1 cellular context compared by ENCODE assay signal in the genomic region with DNA sequence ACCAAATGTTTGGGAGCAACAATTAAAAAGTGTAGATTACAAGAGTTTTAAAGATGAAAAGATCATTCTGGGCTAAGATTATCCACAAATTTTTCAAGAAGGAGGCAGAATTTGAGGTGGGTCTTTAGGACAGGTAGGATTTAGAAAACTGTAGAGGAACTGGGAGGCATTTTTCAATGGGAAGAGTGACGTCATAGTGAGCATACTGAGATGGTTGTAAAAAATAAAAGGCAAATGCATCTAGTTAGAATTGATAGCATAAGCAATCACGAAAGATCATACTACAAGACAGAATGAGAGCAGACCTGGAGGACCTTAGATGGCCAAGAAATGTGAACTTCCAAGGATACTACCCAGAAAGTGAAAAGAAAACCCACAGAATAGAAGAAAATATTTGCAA.
TF ChIP-seq lines count a peak whose summit lies in the region.

No MANE protein-coding gene starts in this region.

TF ChIP-seq in HEK293, 187 proteins besides CTCF, POLR2A, EP300 and RAD21 (continued from another document):
- TF ChIP-seq, protein P1, sequence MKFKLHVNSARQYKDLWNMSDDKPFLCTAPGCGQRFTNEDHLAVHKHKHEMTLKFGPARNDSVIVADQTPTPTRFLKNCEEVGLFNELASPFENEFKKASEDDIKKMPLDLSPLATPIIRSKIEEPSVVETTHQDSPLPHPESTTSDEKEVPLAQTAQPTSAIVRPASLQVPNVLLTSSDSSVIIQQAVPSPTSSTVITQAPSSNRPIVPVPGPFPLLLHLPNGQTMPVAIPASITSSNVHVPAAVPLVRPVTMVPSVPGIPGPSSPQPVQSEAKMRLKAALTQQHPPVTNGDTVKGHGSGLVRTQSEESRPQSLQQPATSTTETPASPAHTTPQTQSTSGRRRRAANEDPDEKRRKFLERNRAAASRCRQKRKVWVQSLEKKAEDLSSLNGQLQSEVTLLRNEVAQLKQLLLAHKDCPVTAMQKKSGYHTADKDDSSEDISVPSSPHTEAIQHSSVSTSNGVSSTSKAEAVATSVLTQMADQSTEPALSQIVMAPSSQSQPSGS (tag by site-specific recombination; IDR thresholded peaks at IDR 0.05; ENCODE audit: low read depth): peak; percentile 84
- TF ChIP-seq, protein P2, sequence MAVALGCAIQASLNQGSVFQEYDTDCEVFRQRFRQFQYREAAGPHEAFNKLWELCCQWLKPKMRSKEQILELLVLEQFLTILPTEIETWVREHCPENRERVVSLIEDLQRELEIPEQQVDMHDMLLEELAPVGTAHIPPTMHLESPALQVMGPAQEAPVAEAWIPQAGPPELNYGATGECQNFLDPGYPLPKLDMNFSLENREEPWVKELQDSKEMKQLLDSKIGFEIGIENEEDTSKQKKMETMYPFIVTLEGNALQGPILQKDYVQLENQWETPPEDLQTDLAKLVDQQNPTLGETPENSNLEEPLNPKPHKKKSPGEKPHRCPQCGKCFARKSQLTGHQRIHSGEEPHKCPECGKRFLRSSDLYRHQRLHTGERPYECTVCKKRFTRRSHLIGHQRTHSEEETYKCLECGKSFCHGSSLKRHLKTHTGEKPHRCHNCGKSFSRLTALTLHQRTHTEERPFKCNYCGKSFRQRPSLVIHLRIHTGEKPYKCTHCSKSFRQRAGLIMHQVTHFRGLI (tag by site-specific recombination; IDR thresholded peaks at IDR 0.05): no peak
